In genomic region chr14:86799244-86799647, GRCh38 we compare ENCODE assay signal across 10 cellular contexts.
DNase-seq lines count a peak whose midpoint lies in the region; ATAC-seq and TF ChIP-seq lines count a peak whose summit lies in the region.
"Had no signal": no experiment of that assay in that cellular context is flagged by ENCODE, and none has a peak within 500 bp of the region (broad histone marks: within the 10 kb centered on the region; RNA-seq: fewer than 3 reads in every experiment).

No MANE protein-coding gene starts in this region.

- H3K27ac ChIP-seq in CD8-positive, alpha-beta memory T cell (ENCODE audit: low read depth, low read length), result no peak overlapping the region
- H3K27ac ChIP-seq in prostate gland, result no peak overlapping the region

- no peak overlapping the region for H3K4me3 Mint-ChIP-seq in CD8-positive, alpha-beta memory T cell
- H3K4me3 Mint-ChIP-seq in activated T-helper 17 cell treated with anti-CD3 and anti-CD28 coated beads, Interleukin-2, amount 50 U/mL, for 72 hours, result no peak overlapping the region
- H3K4me3 Mint-ChIP-seq: stimulated activated naive CD8-positive, alpha-beta T cell treated with anti-CD3 and anti-CD28 coated beads, Interleukin-15, Interleukin-2, amounts not matched to agents 100 ng/mL and 50 ng/mL, for 24 hours had no signal

- no peaks in the 10 kb centered on the region for H3K27me3 Mint-ChIP-seq in CD8-positive, alpha-beta memory T cell
- H3K27me3 Mint-ChIP-seq in activated T-helper 17 cell treated with anti-CD3 and anti-CD28 coated beads, Interleukin-2, amount 50 U/mL, for 72 hours, result no peaks in the 10 kb centered on the region
- H3K27me3 Mint-ChIP-seq: stimulated activated naive CD8-positive, alpha-beta T cell treated with anti-CD3 and anti-CD28 coated beads, Interleukin-15, Interleukin-2, amounts not matched to agents 100 ng/mL and 50 ng/mL, for 24 hours had no signal

- ATAC-seq in HG03521 (IDR thresholded peaks at IDR 0.05; ENCODE audit: unreplicated experiment), result no peak
- no peak for ATAC-seq in activated T-helper 17 cell treated with anti-CD3 and anti-CD28 coated beads, Interleukin-2, amount 50 U/mL, for 72 hours (replicated peaks)

- TF ChIP-seq CTCF in kidney epithelial cell (IDR thresholded peaks at IDR 0.05; ENCODE audit: insufficient read depth, low read length, poor library complexity, severe bottlenecking), result peak; percentile 17
- no peak for TF ChIP-seq CTCF in prostate gland (IDR thresholded peaks at IDR 0.05)

- POLR2A ChIA-PET in CD8-positive, alpha-beta memory T cell (lab: Charles Lee), result no interaction called here

- H3K4me3 ChIP-seq in adipocyte (ENCODE audit: low read length) (peak overlapping the region; percentile 16), kidney epithelial cell (ENCODE audit: low read depth, low read length) (no peak overlapping the region), prostate gland (no peak overlapping the region)
- H3K4me3 ChIP-seq in CD8-positive, alpha-beta memory T cell (ENCODE audit: low read length), result no peak overlapping the region

- H3K27ac Mint-ChIP-seq in CD8-positive, alpha-beta memory T cell, result no peak overlapping the region
- no peak overlapping the region for H3K27ac Mint-ChIP-seq in activated T-helper 17 cell treated with anti-CD3 and anti-CD28 coated beads, Interleukin-2, amount 50 U/mL, for 72 hours
- H3K27ac Mint-ChIP-seq: stimulated activated naive CD8-positive, alpha-beta T cell treated with anti-CD3 and anti-CD28 coated beads, Interleukin-15, Interleukin-2, amounts not matched to agents 100 ng/mL and 50 ng/mL, for 24 hours had no signal

- H3K27me3 ChIP-seq in adipocyte (replicated peaks; ENCODE audit: control insufficient read depth, insufficient read depth, low read length) (no peaks in the 10 kb centered on the region), kidney epithelial cell (ENCODE audit: control insufficient read depth, insufficient read depth, low read length) (no peaks in the 10 kb centered on the region), prostate gland (replicated peaks; ENCODE audit: insufficient read depth) (no peaks in the 10 kb centered on the region)
- H3K27me3 ChIP-seq in CD8-positive, alpha-beta memory T cell (ENCODE audit: insufficient read depth, low read length, poor library complexity, severe bottlenecking), result no peaks in the 10 kb centered on the region

- no peaks in the 10 kb centered on the region for H3K9me3 ChIP-seq in adipocyte (ENCODE audit: control insufficient read depth, low read length)
- H3K9me3 ChIP-seq in CD8-positive, alpha-beta memory T cell (ENCODE audit: low read length), result no peaks in the 10 kb centered on the region
- no peaks in the 10 kb centered on the region for H3K9me3 ChIP-seq in prostate gland

- CTCF ChIA-PET in CD8-positive, alpha-beta memory T cell (lab: Charles Lee), result no interaction called here

- no peak overlapping the region for H3K9ac ChIP-seq in adipocyte (ENCODE audit: low read length)

- H3K4me1 ChIP-seq in adipocyte (ENCODE audit: control insufficient read depth, insufficient read depth, low read length) (peaks cover 42% of the 10 kb centered on the region), prostate gland (replicated peaks) (no peaks in the 10 kb centered on the region)
- H3K4me1 ChIP-seq in CD8-positive, alpha-beta memory T cell (ENCODE audit: insufficient read depth, low read length), result no peaks in the 10 kb centered on the region

- intact Hi-C loops in prostate gland (cut with DNase I), result no loop called here

- H3K4me1 Mint-ChIP-seq in CD8-positive, alpha-beta memory T cell, result no peaks in the 10 kb centered on the region
- no peaks in the 10 kb centered on the region for H3K4me1 Mint-ChIP-seq in activated T-helper 17 cell treated with anti-CD3 and anti-CD28 coated beads, Interleukin-2, amount 50 U/mL, for 72 hours

- peaks cover 0 to 30% (median 4%) of the 10 kb centered on the region in 5 donors for H3K9me3 Mint-ChIP-seq in CD8-positive, alpha-beta memory T cell
- H3K9me3 Mint-ChIP-seq in activated T-helper 17 cell treated with anti-CD3 and anti-CD28 coated beads, Interleukin-2, amount 50 U/mL, for 72 hours, result peaks cover 3% of the 10 kb centered on the region

- DNase-seq in AG08396 (ENCODE audit: low spot score) (peak; percentile 43), HT1080 (ENCODE audit: low read depth) (peak; percentile 93), adipocyte (ENCODE audit: low read depth) (peak; percentile 93), kidney epithelial cell (ENCODE audit: low read depth) (peak; percentile 78), prostate gland (ENCODE audit: low spot score) (no peak)
- DNase-seq in CD8-positive, alpha-beta memory T cell, result no peak
- DNase-seq: DMS153 had no signal

- H3K36me3 Mint-ChIP-seq in CD8-positive, alpha-beta memory T cell, result no peaks in the 10 kb centered on the region
- H3K36me3 Mint-ChIP-seq in activated T-helper 17 cell treated with anti-CD3 and anti-CD28 coated beads, Interleukin-2, amount 50 U/mL, for 72 hours (ENCODE audit: low read depth), result no peaks in the 10 kb centered on the region

- no peaks in the 10 kb centered on the region for H3K36me3 ChIP-seq in adipocyte (ENCODE audit: control insufficient read depth, insufficient read depth, low read length, severe bottlenecking)
- no peaks in the 10 kb centered on the region for H3K36me3 ChIP-seq in kidney epithelial cell (ENCODE audit: control insufficient read depth, insufficient read depth, low read length)
- no peaks in the 10 kb centered on the region for H3K36me3 ChIP-seq in CD8-positive, alpha-beta memory T cell (ENCODE audit: insufficient read depth, low read length)
- no peaks in the 10 kb centered on the region for H3K36me3 ChIP-seq in prostate gland

- TF ChIP-seq POLR2A in prostate gland (IDR thresholded peaks at IDR 0.05), result no peak

- WGBS in prostate gland, result 68% methylated on average over 2 of the region's 2 CpGs

Comparison
In these comparisons a context has a peak if more than half of its experiments do, and no peak if none do; other contexts are left out.
1. DNase-seq: peak in AG08396 (single experiment), HT1080 (single experiment), adipocyte (single experiment) and kidney epithelial cell (single experiment); none in CD8-positive, alpha-beta memory T cell (0 of 5) and prostate gland (single experiment).